Comparison of ENCODE assay signal across 8 cellular contexts in genomic region chr2:102061962-102062795, GRCh38.
DNase-seq lines count a peak whose midpoint lies in the region; ATAC-seq, FAIRE-seq and TF ChIP-seq lines count a peak whose summit lies in the region.

No MANE protein-coding gene starts in this region.

- peak; percentile 56 for ATAC-seq in omental fat pad (ENCODE audit: low FRiP score)
- no peak for ATAC-seq in HG03108 (IDR thresholded peaks at IDR 0.05; ENCODE audit: unreplicated experiment)
- ATAC-seq in HG03521 (IDR thresholded peaks at IDR 0.05; ENCODE audit: unreplicated experiment): no peak

- H3K9me3 ChIP-seq in AG04450 (ENCODE audit: control insufficient read depth, insufficient read depth, low read length) (peaks cover 10% of the 10 kb centered on the region), endothelial cell of umbilical vein (replicated peaks; ENCODE audit: control insufficient read depth, insufficient read depth, low read length) (no peaks in the 10 kb centered on the region), endodermal cell (ENCODE audit: control insufficient read depth, low read length) (no peaks in the 10 kb centered on the region)

- H3K27me3 Mint-ChIP-seq in endodermal cell (ENCODE audit: insufficient read depth): peaks cover 2% of the 10 kb centered on the region

- H3K4me1 ChIP-seq in endothelial cell of umbilical vein (ENCODE audit: control insufficient read depth, extremely low read depth, insufficient read depth, low read length): peaks cover 17% of the 10 kb centered on the region
- no peaks in the 10 kb centered on the region for H3K4me1 ChIP-seq in endodermal cell (ENCODE audit: control insufficient read depth, insufficient read depth, low read length)

- TF ChIP-seq CTCF in AG04450 (IDR thresholded peaks at IDR 0.05; ENCODE audit: low read depth, low read length) (no peak), endothelial cell of umbilical vein (IDR thresholded peaks at IDR 0.05; ENCODE audit: extremely low read depth in 1 of 2, insufficient read depth in 1 of 2, low read depth in 1 of 2, low read length in 2 of 2) (no peak), omental fat pad (IDR thresholded peaks at IDR 0.05) (no peak), endodermal cell (conservative IDR thresholded peaks at IDR 0.05) (no peak)

- H3K79me2 ChIP-seq in endothelial cell of umbilical vein (ENCODE audit: control insufficient read depth, insufficient read depth, low read length): no peaks in the 10 kb centered on the region

- WGBS in endodermal cell (ENCODE audit: insufficient coverage in 1 of 2, insufficient read length in 1 of 2), 2 experiments: 90 to 93% methylated on average over 6 to 8 of the region's 8 CpGs

- no peak overlapping the region for H3K4me2 ChIP-seq in endothelial cell of umbilical vein (ENCODE audit: insufficient read depth, low read length)

- TF ChIP-seq POLR2A in endothelial cell of umbilical vein (IDR thresholded peaks at IDR 0.05; ENCODE audit: low read depth, low read length): no peak

- no peak overlapping the region for H2AFZ ChIP-seq in endothelial cell of umbilical vein (ENCODE audit: low read depth, low read length)

- no peak overlapping the region for H3K9ac ChIP-seq in endothelial cell of umbilical vein (replicated peaks; ENCODE audit: extremely low read depth, insufficient read depth, low read length)
- no peak overlapping the region for H3K9ac ChIP-seq in endodermal cell (ENCODE audit: extremely low read depth, low read length, poor library complexity, severe bottlenecking)

- no peaks in the 10 kb centered on the region for H3K9me3 Mint-ChIP-seq in endodermal cell

- H3K4me3 ChIP-seq in AG04450 (ENCODE audit: low read depth, low read length): no peak overlapping the region
- no peak overlapping the region for H3K4me3 ChIP-seq in endothelial cell of umbilical vein (replicated peaks in 1 of 3; ENCODE audit: insufficient read depth in 1 of 3, low read depth in 1 of 3, low read length in 3 of 3)
- no peak overlapping the region for H3K4me3 ChIP-seq in endodermal cell (ENCODE audit: low read length)

- dilution Hi-C loops in endothelial cell of umbilical vein (cut with MboI; ENCODE audit: extremely low pct_ligation_motif_present, low sequenced_read_pairs): no loop called here

- FAIRE-seq in endothelial cell of umbilical vein (lab: Jason Lieb, UNC): no peak

- H4K20me1 ChIP-seq in endothelial cell of umbilical vein (replicated peaks; ENCODE audit: control insufficient read depth, extremely low read depth, insufficient read depth, low read length): no peaks in the 10 kb centered on the region

- no peak overlapping the region for H3K27ac Mint-ChIP-seq in endodermal cell

- peak overlapping the region; percentile 100 for H3K27ac ChIP-seq in AG04450 (ENCODE audit: low read depth, low read length)
- no peak overlapping the region for H3K27ac ChIP-seq in endothelial cell of umbilical vein (ENCODE audit: insufficient read depth, low read depth, low read length)
- H3K27ac ChIP-seq in endodermal cell (ENCODE audit: low read depth, low read length): no peak overlapping the region

- no peak overlapping the region for H3K4me3 Mint-ChIP-seq in endodermal cell

- POLR2A ChIA-PET in AG04450 (lab: Yijun Ruan, JAX) (interaction anchor here (0.9 to 3.8 kb wide), 8 partner anchors 12 to 80 kb away, joined by 3 to 39 read pairs (median 4); partner anchors contain the start of gene IL1R1), endothelial cell of umbilical vein (lab: Charles Lee) (no interaction called here)

- H3K9me1 ChIP-seq in endothelial cell of umbilical vein (replicated peaks; ENCODE audit: control insufficient read depth, extremely low read depth, insufficient read depth, low read length): no peaks in the 10 kb centered on the region

- BruUV-seq in endothelial cell of umbilical vein (replicated peaks; lab: Mats Ljungman, UMichigan): no TSS peak

- no peaks in the 10 kb centered on the region for H3K27me3 ChIP-seq in AG04450 (ENCODE audit: control insufficient read depth, insufficient read depth, low read length)
- no peaks in the 10 kb centered on the region for H3K27me3 ChIP-seq in endothelial cell of umbilical vein (ENCODE audit: control insufficient read depth in 2 of 2, insufficient read depth in 2 of 2, low read length in 2 of 2)
- no peaks in the 10 kb centered on the region for H3K27me3 ChIP-seq in endodermal cell (ENCODE audit: control insufficient read depth, insufficient read depth, low read length, poor library complexity, severe bottlenecking)

- DNase-seq in AG04450 (ENCODE audit: low read depth, low spot score) (no peak), RKO (ENCODE audit: low spot score) (peak; percentile 29), endothelial cell of umbilical vein (ENCODE audit: low read depth, low spot score) (peak; percentile 23), omental fat pad (ENCODE audit: low spot score) (no peak), iPS-NIHi11 (ENCODE audit: low spot score) (no peak), endodermal cell (no peak)

- no peaks in the 10 kb centered on the region for H3K36me3 ChIP-seq in endothelial cell of umbilical vein (ENCODE audit: control insufficient read depth in 2 of 2, extremely low read depth in 1 of 2, insufficient read depth in 2 of 2, low read length in 2 of 2)
- no peaks in the 10 kb centered on the region for H3K36me3 ChIP-seq in endodermal cell (ENCODE audit: control insufficient read depth, insufficient read depth, low read length)

- H3K36me3 Mint-ChIP-seq in endodermal cell (ENCODE audit: low read depth): no peaks in the 10 kb centered on the region

- intact Hi-C loops in endothelial cell of umbilical vein (cut with micrococcal nuclease): loop anchor here (5.0 kb wide), 2 partner anchors 40 to 75 kb away; no protein-coding TSS in a partner anchor

- no peaks in the 10 kb centered on the region for H3K4me1 Mint-ChIP-seq in endodermal cell

- CTCF ChIA-PET in AG04450 (lab: Charles Lee): interaction anchor here (0.6 to 2.2 kb wide), 5 partner anchors 12 to 179 kb away, joined by 3 to 8 read pairs (median 3); no protein-coding TSS in a partner anchor
- CTCF ChIA-PET in endothelial cell of umbilical vein (lab: Charles Lee): interaction anchor here (0.8 to 4.9 kb wide), 5 partner anchors 25 to 179 kb away, joined by 3 to 21 read pairs (median 5); partner anchors contain the start of gene IL1R1

TF ChIP-seq in endothelial cell of umbilical vein, 7 proteins besides CTCF, POLR2A, EP300 and RAD21:
- no peak for TF ChIP-seq MYC (IDR thresholded peaks at IDR 0.05; ENCODE audit: low read depth, low read length)
- TF ChIP-seq EZH2 (IDR thresholded peaks at IDR 0.05; ENCODE audit: borderline replicate concordance, low read depth, low read length, severe bottlenecking): no peak
- TF ChIP-seq GATA2 (IDR thresholded peaks at IDR 0.05; ENCODE audit: insufficient read depth, insufficient read length, low read depth, low read length): no peak
- no peak for TF ChIP-seq FOS (IDR thresholded peaks at IDR 0.05; ENCODE audit: borderline replicate concordance, insufficient read depth, low read length)
- no peak for TF ChIP-seq MAX (IDR thresholded peaks at IDR 0.05; ENCODE audit: insufficient read depth, insufficient read length)
- TF ChIP-seq POLR2AphosphoS5 (IDR thresholded peaks at IDR 0.05; ENCODE audit: insufficient read depth, low read depth, low read length): no peak
- TF ChIP-seq JUN (IDR thresholded peaks at IDR 0.05; ENCODE audit: borderline replicate concordance, insufficient read depth, insufficient read length, low read depth): no peak

Comparison
In these comparisons a context has a peak if more than half of its experiments do, and no peak if none do; other contexts are left out.
1. DNase-seq: peak in RKO (single experiment) and endothelial cell of umbilical vein (single experiment); none in AG04450 (single experiment), omental fat pad (single experiment), iPS-NIHi11 (single experiment) and endodermal cell (single experiment).